20 cellular contexts compared by ENCODE assay signal in the genomic region with DNA sequence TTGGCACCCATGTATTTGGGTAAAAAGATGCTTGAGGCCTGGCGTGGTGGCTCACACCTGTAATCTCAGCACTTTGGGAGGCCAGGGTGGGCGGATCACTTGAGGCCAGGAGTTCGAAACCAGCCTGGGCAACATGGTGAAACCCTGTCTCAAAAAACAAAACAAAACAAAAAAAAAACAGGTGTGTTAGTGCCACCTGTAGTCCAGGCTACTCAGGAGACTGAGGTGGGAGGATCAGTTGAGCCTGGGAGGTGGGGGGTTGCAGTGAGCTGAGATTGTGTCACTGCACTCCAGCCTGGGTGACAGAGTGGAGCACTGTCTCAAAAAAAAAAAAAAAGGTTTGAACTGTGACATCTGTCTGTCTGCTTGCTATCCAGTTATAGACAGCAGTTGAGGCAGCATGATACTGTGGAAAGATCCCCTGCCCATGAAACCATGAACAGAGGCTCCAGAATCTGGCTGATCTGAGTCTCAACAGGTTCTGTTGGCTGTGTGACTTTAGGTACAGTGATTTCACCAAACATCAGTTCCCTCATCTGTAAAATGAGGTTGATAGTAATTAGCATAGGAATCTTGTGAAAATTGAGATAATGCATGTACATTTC. TPM values are rescaled to one million over a fixed set of nuclear protein-coding genes. Genes with fewer than 3 reads are reported as not detected.
A peak's percentile ranks its signal among the peaks of the same experiment; 100 is the strongest.
DNase-seq lines count a peak whose midpoint lies in the region; ATAC-seq and TF ChIP-seq lines count a peak whose summit lies in the region.
"Had no signal": no experiment of that assay in that cellular context is flagged by ENCODE, and none has a peak within 500 bp of the region (broad histone marks: within the 10 kb centered on the region; RNA-seq: fewer than 3 reads in every experiment).

No MANE protein-coding gene starts in this region.

- no peaks in the 10 kb centered on the region for H3K27me3 Mint-ChIP-seq in activated naive CD8-positive, alpha-beta T cell treated with anti-CD3 and anti-CD28 coated beads, Interleukin-2, amount 10 ng/mL, durations not matched to agents 7 days and 5 days

- no peak overlapping the region for H3K27ac Mint-ChIP-seq in activated naive CD8-positive, alpha-beta T cell treated with anti-CD3 and anti-CD28 coated beads, Interleukin-2, amount 10 ng/mL, durations not matched to agents 7 days and 5 days
- H3K27ac Mint-ChIP-seq: GM23338 had no signal

- H3K9me3 Mint-ChIP-seq in activated naive CD8-positive, alpha-beta T cell treated with anti-CD3 and anti-CD28 coated beads, Interleukin-2, amount 10 ng/mL, durations not matched to agents 7 days and 5 days, result no peaks in the 10 kb centered on the region
- H3K9me3 Mint-ChIP-seq: GM23338 had no signal

- H2BK5ac ChIP-seq in IMR-90 (ENCODE audit: low read depth, low read length, poor library complexity, severe bottlenecking) (no peak overlapping the region), neuronal stem cell (ENCODE audit: low read length) (no peak overlapping the region)

- H3K27me3 ChIP-seq in IMR-90 (ENCODE audit: control insufficient read depth, insufficient read depth, low read length), result no peaks in the 10 kb centered on the region
- no peaks in the 10 kb centered on the region for H3K27me3 ChIP-seq in neuronal stem cell (ENCODE audit: control insufficient read depth in 3 of 3, insufficient read depth in 3 of 3, low read depth in 1 of 3, low read length in 3 of 3)
- no peaks in the 10 kb centered on the region for H3K27me3 ChIP-seq in upper lobe of right lung
- H3K27me3 ChIP-seq in vagina, result no peaks in the 10 kb centered on the region
- H3K27me3 ChIP-seq: adrenal gland, thyroid gland had no signal

- POLR2A ChIA-PET in IMR-90 (lab: Charles Lee; ENCODE audit: unreplicated experiment), result no interaction called here
- POLR2A ChIA-PET in activated naive CD8-positive, alpha-beta T cell treated with anti-CD3 and anti-CD28 coated beads, Interleukin-2, amount 10 ng/mL, durations not matched to agents 7 days and 5 days (lab: Charles Lee), result interaction anchor here (0.6 to 2.4 kb wide), 3 partner anchors 94 to 123 kb away, joined by 3 to 12 read pairs (median 3); partner anchors contain the start of gene VPS26C

- ATAC-seq in IMR-90 (ENCODE audit: low read depth) (no peak), upper lobe of right lung (no peak)
- no peak for ATAC-seq in activated naive CD8-positive, alpha-beta T cell treated with anti-CD3 and anti-CD28 coated beads, Interleukin-2, amount 10 ng/mL, durations not matched to agents 7 days and 5 days (ENCODE audit: low read depth)
- ATAC-seq: activated CD4-positive, CD25-positive, alpha-beta regulatory T cell treated with anti-CD3 and anti-CD28 coated beads, Interleukin-2, amount 50 U/mL, for 24 hours; GM23338 had no signal

- H3K27ac ChIP-seq in IMR-90 (ENCODE audit: insufficient read depth, low read length), result no peak overlapping the region
- H3K27ac ChIP-seq in neuronal stem cell (replicated peaks; ENCODE audit: low read length), result peak overlapping the region; percentile 19
- H3K27ac ChIP-seq in upper lobe of right lung, result no peak overlapping the region
- H3K27ac ChIP-seq in vagina, result no peak overlapping the region
- H3K27ac ChIP-seq: thyroid gland had no signal

- no peak overlapping the region for H2AK5ac ChIP-seq in IMR-90 (ENCODE audit: low read depth, low read length)
- no peak overlapping the region for H2AK5ac ChIP-seq in neuronal stem cell (ENCODE audit: low read depth, low read length)

- H4K8ac ChIP-seq in IMR-90 (ENCODE audit: low read depth in 2 of 2, low read length in 2 of 2) (no peak overlapping the region), neuronal stem cell (ENCODE audit: low read depth, low read length) (no peak overlapping the region)

- no peak overlapping the region for H3K56ac ChIP-seq in IMR-90 (ENCODE audit: extremely low read depth, insufficient read depth, low read length)

- no peak overlapping the region for H4K91ac ChIP-seq in IMR-90 (ENCODE audit: insufficient read depth, low read depth, low read length)
- H4K91ac ChIP-seq in neuronal stem cell (ENCODE audit: low read depth, low read length, poor library complexity), result no peak overlapping the region

- no peaks in the 10 kb centered on the region for H3K36me3 ChIP-seq in IMR-90 (ENCODE audit: control insufficient read depth, insufficient read depth, low read length)
- peaks cover 1 to 13% of the 10 kb centered on the region in 2 donors for H3K36me3 ChIP-seq in neuronal stem cell (replicated peaks in 1 of 2; ENCODE audit: control insufficient read depth in 2 of 2, insufficient read depth in 2 of 2, low read length in 2 of 2)
- no peaks in the 10 kb centered on the region for H3K36me3 ChIP-seq in upper lobe of right lung
- H3K36me3 ChIP-seq in vagina, result no peaks in the 10 kb centered on the region
- H3K36me3 ChIP-seq: adrenal gland, thyroid gland had no signal

- H3K4me3 ChIP-seq in IMR-90 (ENCODE audit: insufficient read depth, low read depth, low read length) (no peak overlapping the region), neuronal stem cell (ENCODE audit: low read length in 2 of 2) (no peak overlapping the region), upper lobe of right lung (no peak overlapping the region), vagina (no peak overlapping the region)
- H3K4me3 ChIP-seq: adrenal gland, GM23338, thyroid gland had no signal

- H2AFZ ChIP-seq in IMR-90 (replicated peaks; ENCODE audit: low read length, poor library complexity), result no peak overlapping the region
- H2AFZ ChIP-seq in neuronal stem cell (ENCODE audit: low read length), result no peak overlapping the region
- H2AFZ ChIP-seq: GM23338 had no signal

- H3K9ac ChIP-seq in IMR-90 (ENCODE audit: low read depth, low read length) (no peak overlapping the region), neuronal stem cell (ENCODE audit: low read depth, low read length, poor library complexity) (no peak overlapping the region)

- peak overlapping the region; percentile 46 for H3K4me3 Mint-ChIP-seq in activated naive CD8-positive, alpha-beta T cell treated with anti-CD3 and anti-CD28 coated beads, Interleukin-2, amount 10 ng/mL, durations not matched to agents 7 days and 5 days
- H3K4me3 Mint-ChIP-seq: GM23338 had no signal

- WGBS in IMR-90 (ENCODE audit: extremely low coverage in 2 of 2, insufficient read length in 1 of 2), 2 experiments, result no CpG with 5 or more reads among the region's 3 CpGs
- no CpG with 5 or more reads among the region's 3 CpGs for WGBS in neuronal stem cell (ENCODE audit: extremely low coverage in 2 of 2, insufficient read length in 2 of 2, insufficient replicate concordance in 1 of 2), 2 donors

- H3K18ac ChIP-seq in IMR-90 (ENCODE audit: low read depth, low read length) (no peak overlapping the region), neuronal stem cell (ENCODE audit: low read length) (no peak overlapping the region)

- no peak overlapping the region for H2BK20ac ChIP-seq in IMR-90 (ENCODE audit: low read depth, low read length)

- intact Hi-C loops in IMR-90 (cut with micrococcal nuclease) (loop anchor here (5.0 kb wide), 1 partner anchor 40 kb away; no protein-coding TSS in a partner anchor), upper lobe of right lung (cut with DNase I) (loop anchor here (10.0 kb wide), 1 partner anchor 73 kb away; no protein-coding TSS in a partner anchor), vagina (cut with DNase I) (no loop called here)

- no peak for TF ChIP-seq RAD21 in IMR-90 (IDR thresholded peaks at IDR 0.05; ENCODE audit: low read length)

- dilution Hi-C loops in IMR-90 (cut with HindIII; ENCODE audit: low sequenced_read_pairs, unreplicated experiment), result no loop called here

- peaks cover 64% of the 10 kb centered on the region for H3K4me1 Mint-ChIP-seq in activated naive CD8-positive, alpha-beta T cell treated with anti-CD3 and anti-CD28 coated beads, Interleukin-2, amount 10 ng/mL, durations not matched to agents 7 days and 5 days

- peaks cover 5% of the 10 kb centered on the region for H3K36me3 Mint-ChIP-seq in activated naive CD8-positive, alpha-beta T cell treated with anti-CD3 and anti-CD28 coated beads, Interleukin-2, amount 10 ng/mL, durations not matched to agents 7 days and 5 days

- BruUV-seq in IMR-90 (replicated peaks; lab: Mats Ljungman, UMichigan), result no TSS peak

- H3K14ac ChIP-seq in IMR-90 (replicated peaks; ENCODE audit: low read depth, low read length) (no peak overlapping the region), neuronal stem cell (ENCODE audit: low read length) (no peak overlapping the region)

- TF ChIP-seq CTCF in IMR-90 (conservative IDR thresholded peaks at IDR 0.05; ENCODE audit: low read depth, low read length) (no peak), upper lobe of right lung (IDR thresholded peaks at IDR 0.05) (no peak), vagina (IDR thresholded peaks at IDR 0.05) (no peak)

- no peak overlapping the region for H3K4ac ChIP-seq in IMR-90 (ENCODE audit: low read depth, low read length)
- H3K4ac ChIP-seq in neuronal stem cell (ENCODE audit: low read length), result no peak overlapping the region

- H3K4me1 ChIP-seq in IMR-90 (ENCODE audit: control insufficient read depth, insufficient read depth, low read length) (peaks cover 6% of the 10 kb centered on the region), neuronal stem cell (ENCODE audit: control insufficient read depth in 2 of 2, insufficient read depth in 1 of 2, low read depth in 1 of 2, low read length in 2 of 2) (peaks cover 7 to 14% of the 10 kb centered on the region in 2 donors), upper lobe of right lung (peaks cover 70% of the 10 kb centered on the region), vagina (peaks cover 91% of the 10 kb centered on the region)

- H3K9me3 ChIP-seq in IMR-90 (ENCODE audit: control insufficient read depth, insufficient read depth, low read length), result no peaks in the 10 kb centered on the region
- peaks cover 0 to 3% of the 10 kb centered on the region in 2 donors for H3K9me3 ChIP-seq in neuronal stem cell (replicated peaks in 1 of 2; ENCODE audit: control insufficient read depth in 2 of 2, insufficient read depth in 1 of 2, low read depth in 1 of 2, low read length in 2 of 2)
- no peaks in the 10 kb centered on the region for H3K9me3 ChIP-seq in upper lobe of right lung
- no peaks in the 10 kb centered on the region for H3K9me3 ChIP-seq in vagina
- H3K9me3 ChIP-seq: adrenal gland, thyroid gland had no signal

- in situ Hi-C loops in IMR-90 (cut with MboI; ENCODE audit: low sequenced_read_pairs), result no loop called here

- H4K20me1 ChIP-seq in IMR-90 (ENCODE audit: insufficient read depth, low read length), result peaks cover 83% of the 10 kb centered on the region

- H2BK12ac ChIP-seq in neuronal stem cell (ENCODE audit: low read length), result no peak overlapping the region

- peaks cover 21% of the 10 kb centered on the region for H3K9me1 ChIP-seq in IMR-90 (ENCODE audit: insufficient read depth, low read length)

- H3K23ac ChIP-seq in IMR-90 (ENCODE audit: low read depth, low read length), result peak overlapping the region; percentile 74; the same call in 1 of the 2 replicates
- no peak overlapping the region for H3K23ac ChIP-seq in neuronal stem cell (ENCODE audit: low read depth, low read length, poor library complexity)

- H2BK15ac ChIP-seq in IMR-90 (ENCODE audit: low read depth, low read length) (no peak overlapping the region), neuronal stem cell (ENCODE audit: low read length) (no peak overlapping the region)

- peak; percentile 34 for DNase-seq in NCI-H82 (lab: John Stamatoyannopoulos, UW)
- DNase-seq in NCI-H82 treated with DMSO at 0.1 percent for 48 hours (lab: John Stamatoyannopoulos, UW; ENCODE audit: unreplicated experiment), result no peak
- DNase-seq in IMR-90, result no peak
- DNase-seq in activated naive CD8-positive, alpha-beta T cell treated with anti-CD3 and anti-CD28 coated beads, Interleukin-2, amount 10 ng/mL, durations not matched to agents 7 days and 5 days, result no peak
- no peak for DNase-seq in neuronal stem cell (ENCODE audit: low spot score)
- no peak for DNase-seq in upper lobe of right lung
- no peak for DNase-seq in NCI-H526 (lab: John Stamatoyannopoulos, UW)
- DNase-seq in vagina (ENCODE audit: extremely low spot score in 2 of 2), result no peak
- DNase-seq: 8988T; adrenal gland; caudate nucleus; effector memory CD4-positive, alpha-beta T cell; hypothalamus; NCI-H1417; stimulated activated CD4-positive, alpha-beta T cell treated with anti-CD3 and anti-CD28 coated beads, Interleukin-4, amount 100 ng/mL, for 24 hours; stimulated activated CD8-positive, alpha-beta memory T cell treated with anti-CD3 and anti-CD28 coated beads, Interleukin-4, amount 100 ng/mL, for 48 hours; T-helper 1 cell; thyroid gland had no signal

- H3K79me1 ChIP-seq in IMR-90 (ENCODE audit: low read depth in 1 of 2, low read length in 2 of 2), result peaks cover 0 to 31% of the 10 kb centered on the region in 2 experiments; a peak in 2 of 4 replicates
- no peaks in the 10 kb centered on the region for H3K79me1 ChIP-seq in neuronal stem cell (ENCODE audit: low read depth, low read length)

- H2BK120ac ChIP-seq in IMR-90 (ENCODE audit: low read depth, low read length), result no peak overlapping the region
- no peak overlapping the region for H2BK120ac ChIP-seq in neuronal stem cell (ENCODE audit: low read depth, low read length)

- no peak overlapping the region for H2AK9ac ChIP-seq in IMR-90 (replicated peaks; ENCODE audit: low read depth, low read length, poor library complexity)

- H3K4me2 ChIP-seq in IMR-90 (ENCODE audit: low read depth, low read length), result no peak overlapping the region
- no peak overlapping the region for H3K4me2 ChIP-seq in neuronal stem cell (ENCODE audit: insufficient read depth, low read length, poor library complexity, severe bottlenecking)
- H3K4me2 ChIP-seq: GM23338 had no signal

- CTCF ChIA-PET in IMR-90 (lab: Yijun Ruan, JAX), result no interaction called here

- TF ChIP-seq POLR2A in IMR-90 (IDR thresholded peaks at IDR 0.05; ENCODE audit: low read depth, low read length), result no peak
- TF ChIP-seq POLR2A in vagina (IDR thresholded peaks at IDR 0.05), result no peak

- no peak overlapping the region for H4K5ac ChIP-seq in IMR-90 (ENCODE audit: low read depth, low read length)

RNA-seq across cellular contexts. Expression of gene DYRK1A, which starts 5.7 kb away (rescaled TPM):
- total RNA-seq in IMR-90 (2012; rRNA removed) (41.9 and 50.5 TPM in 2 replicates), upper lobe of right lung (70.9 TPM), vagina (78.1 TPM)
- 18.6 and 22.2 TPM in 2 replicates for polyA plus RNA-seq in IMR-90 (2012; rRNA removed)
- polyA plus RNA-seq in IMR-90 (2012; cell fraction: cytosol; rRNA removed), result 3.9 and 14.0 TPM in 2 replicates
- 55.1 and 65.8 TPM in 2 replicates for polyA plus RNA-seq in IMR-90 (2012; cell fraction: nucleus; rRNA removed; ENCODE audit: low replicate concordance)
- total RNA-seq in activated naive CD8-positive, alpha-beta T cell treated with anti-CD3 and anti-CD28 coated beads, Interleukin-2, amount 10 ng/mL, durations not matched to agents 7 days and 5 days, result 100 to 1,000 TPM; 109 to 122 TPM
- polyA plus RNA-seq in neuronal stem cell (2013, experiment 1 of 2), result 33.4 TPM
- 36.0 TPM for polyA plus RNA-seq in neuronal stem cell (2013, experiment 2 of 2)
